ENCODE assay signal across 8 cellular contexts in genomic region chr1:116569776-116570357, GRCh38. TPM values are rescaled to one million over a fixed set of nuclear protein-coding genes. Genes with fewer than 3 reads are reported as not detected.
DNase-seq lines count a peak whose midpoint lies in the region; ATAC-seq lines count a peak whose summit lies in the region.

No MANE protein-coding gene starts in this region.

- peaks cover 69% of the 10 kb centered on the region for H3K4me1 Mint-ChIP-seq in activated CD8-positive, alpha-beta memory T cell treated with anti-CD3 and anti-CD28 coated beads, Interleukin-2, amount 10 ng/mL, durations not matched to agents 7 days and 5 days

- H3K9me3 Mint-ChIP-seq in activated CD8-positive, alpha-beta memory T cell treated with anti-CD3 and anti-CD28 coated beads, Interleukin-2, amount 10 ng/mL, durations not matched to agents 7 days and 5 days (ENCODE audit: low read depth): peaks cover 2% of the 10 kb centered on the region

- H3K27me3 ChIP-seq in adipocyte (replicated peaks; ENCODE audit: control insufficient read depth, insufficient read depth, low read length): no peaks in the 10 kb centered on the region

- H3K27ac Mint-ChIP-seq in activated CD8-positive, alpha-beta memory T cell treated with anti-CD3 and anti-CD28 coated beads, Interleukin-2, amount 10 ng/mL, durations not matched to agents 7 days and 5 days: peak overlapping the region; percentile 91

- H3K36me3 ChIP-seq in adipocyte (ENCODE audit: control insufficient read depth, insufficient read depth, low read length, severe bottlenecking): no peaks in the 10 kb centered on the region

- H3K4me3 Mint-ChIP-seq in activated CD8-positive, alpha-beta memory T cell treated with anti-CD3 and anti-CD28 coated beads, Interleukin-2, amount 10 ng/mL, durations not matched to agents 7 days and 5 days: peak overlapping the region; percentile 93

- DNase-seq in activated CD8-positive, alpha-beta memory T cell treated with anti-CD3 and anti-CD28 coated beads, Interleukin-2, amount 10 ng/mL, durations not matched to agents 7 days and 5 days: peak; percentile 70
- no peak for DNase-seq in activated CD8-positive, alpha-beta memory T cell treated with anti-CD3 and anti-CD28 coated beads for 24 hours
- peak; percentile 41 for DNase-seq in RKO (ENCODE audit: low spot score)
- no peak for DNase-seq in adipocyte (ENCODE audit: low read depth)
- DNase-seq in stimulated activated CD4-positive, alpha-beta T cell treated with anti-CD3 and anti-CD28 coated beads, Interleukin-15, amount 100 ng/mL, for 24 hours: peak; percentile 57
- no peak for DNase-seq in SIG-M5 (lab: John Stamatoyannopoulos, UW)

- CTCF ChIA-PET in activated CD8-positive, alpha-beta memory T cell treated with anti-CD3 and anti-CD28 coated beads, Interleukin-2, amount 10 ng/mL, durations not matched to agents 7 days and 5 days (lab: Charles Lee): interaction anchor here (1.0 to 3.9 kb wide), 11 partner anchors 9 to 431 kb away, joined by 3 to 28 read pairs (median 5); no protein-coding TSS in a partner anchor

- H3K4me3 ChIP-seq in adipocyte (ENCODE audit: low read length) (peak overlapping the region; percentile 90), iPS-18c (ENCODE audit: insufficient read depth, low read depth, low read length) (peak overlapping the region; percentile 83)

- peak; percentile 32 for ATAC-seq in activated CD8-positive, alpha-beta memory T cell treated with anti-CD3 and anti-CD28 coated beads, Interleukin-2, amount 10 ng/mL, durations not matched to agents 7 days and 5 days
- no peak for ATAC-seq in HG02678 (IDR thresholded peaks at IDR 0.05; ENCODE audit: unreplicated experiment)

- peaks cover 40% of the 10 kb centered on the region for H3K4me1 ChIP-seq in adipocyte (ENCODE audit: control insufficient read depth, insufficient read depth, low read length)

- H3K9ac ChIP-seq in adipocyte (ENCODE audit: low read length): peak overlapping the region; percentile 94

- H3K27me3 Mint-ChIP-seq in activated CD8-positive, alpha-beta memory T cell treated with anti-CD3 and anti-CD28 coated beads, Interleukin-2, amount 10 ng/mL, durations not matched to agents 7 days and 5 days: no peaks in the 10 kb centered on the region

- peaks cover 39% of the 10 kb centered on the region for H3K36me3 Mint-ChIP-seq in activated CD8-positive, alpha-beta memory T cell treated with anti-CD3 and anti-CD28 coated beads, Interleukin-2, amount 10 ng/mL, durations not matched to agents 7 days and 5 days

- no peaks in the 10 kb centered on the region for H3K9me3 ChIP-seq in adipocyte (ENCODE audit: control insufficient read depth, low read length)
- no peaks in the 10 kb centered on the region for H3K9me3 ChIP-seq in iPS-18c (ENCODE audit: control insufficient read depth, insufficient read depth, low read length)

RNA-seq across cellular contexts. Expression of gene CD58, which starts 1.0 kb away (rescaled TPM):
- 10 to 100 TPM; 54.0 to 56.9 TPM for total RNA-seq in activated CD8-positive, alpha-beta memory T cell treated with anti-CD3 and anti-CD28 coated beads, Interleukin-2, amount 10 ng/mL, durations not matched to agents 7 days and 5 days

Comparison
In these comparisons a context has a peak if more than half of its experiments do, and no peak if none do; other contexts are left out.
1. DNase-seq: peak in activated CD8-positive, alpha-beta memory T cell treated with anti-CD3 and anti-CD28 coated beads, Interleukin-2, amount 10 ng/mL, durations not matched to agents 7 days and 5 days (single experiment), RKO (single experiment) and stimulated activated CD4-positive, alpha-beta T cell treated with anti-CD3 and anti-CD28 coated beads, Interleukin-15, amount 100 ng/mL, for 24 hours (single experiment); none in activated CD8-positive, alpha-beta memory T cell treated with anti-CD3 and anti-CD28 coated beads for 24 hours (single experiment), adipocyte (single experiment) and SIG-M5 (single experiment).